19 cellular contexts compared by ENCODE assay signal in the genomic region with DNA sequence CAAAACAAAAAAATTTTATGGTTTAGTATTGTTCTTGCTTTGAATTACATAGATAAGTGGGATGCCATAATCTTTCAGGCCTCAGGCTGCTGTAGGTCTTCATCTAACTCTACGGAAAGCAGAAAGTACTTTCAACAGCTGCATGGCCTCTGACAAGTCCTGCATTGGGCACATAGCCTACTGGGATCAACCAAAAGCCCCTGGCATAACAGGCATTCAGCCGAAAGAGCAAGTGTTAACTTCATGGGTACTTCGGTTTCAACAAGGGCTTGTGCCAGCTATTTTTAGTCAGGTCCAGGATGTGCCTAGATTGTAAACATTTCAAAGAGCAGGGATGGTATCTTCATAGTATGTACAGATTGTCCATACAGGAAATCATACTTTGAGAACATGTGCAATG. TPM values are rescaled to one million over a fixed set of nuclear protein-coding genes. Genes with fewer than 3 reads are reported as not detected.
DNase-seq lines count a peak whose midpoint lies in the region; ATAC-seq and TF ChIP-seq lines count a peak whose summit lies in the region.
"Had no signal": no experiment of that assay in that cellular context is flagged by ENCODE, and none has a peak within 500 bp of the region (broad histone marks: within the 10 kb centered on the region; RNA-seq: fewer than 3 reads in every experiment).

No MANE protein-coding gene starts in this region.

- H3K9me3 ChIP-seq in right atrium auricular region (no peaks in the 10 kb centered on the region), SJCRH30 (replicated peaks) (no peaks in the 10 kb centered on the region), psoas muscle (no peaks in the 10 kb centered on the region)
- H3K9me3 ChIP-seq: BE2C, Caco-2 had no signal

- ATAC-seq in Right ventricle myocardium inferior (no peak), psoas muscle (peak; percentile 45 to 75 (median 67)), GM21786 (IDR thresholded peaks at IDR 0.05; ENCODE audit: unreplicated experiment) (no peak)
- ATAC-seq: HCT116 had no signal

- TF ChIP-seq CTCF in right atrium auricular region (IDR thresholded peaks at IDR 0.05) = no peak
- TF ChIP-seq CTCF in psoas muscle (IDR thresholded peaks at IDR 0.05) = no peak

- DNase-seq in right atrium auricular region (ENCODE audit: low spot score) = no peak
- no peak for DNase-seq in Right ventricle myocardium inferior (ENCODE audit: missing footprints)
- peak; percentile 24 to 48 for DNase-seq in SJCRH30
- peak in 1 of 2 donors; percentile 69 for DNase-seq in psoas muscle
- DNase-seq in NCI-H1436 treated with DMSO at 0.1 percent for 48 hours (lab: John Stamatoyannopoulos, UW) = no peak
- no peak for DNase-seq in SW 1271 (lab: John Stamatoyannopoulos, UW)
- DNase-seq: ACHN; BE2C; C1 segment of cervical spinal cord; Caco-2; CD4-positive, CD25-positive, alpha-beta regulatory T cell; CD8-positive, alpha-beta memory T cell; DMS79 treated with DMSO at 0.1 percent for 48 hours; GF-D8; GOT3; H7; IMR-90 had no signal

- 24 to 25% (median 24%) methylated on average over 3 of the region's 3 CpGs for WGBS in psoas muscle, 3 donors

- H3K4me3 ChIP-seq in right atrium auricular region (peak overlapping the region in 1 of 2 donors; percentile 44), SJCRH30 (no peak overlapping the region), psoas muscle (peak overlapping the region; percentile 77)

- intact Hi-C loops in Right ventricle myocardium inferior (cut with DNase I) = no loop called here
- intact Hi-C loops in psoas muscle (cut with DNase I) = loop anchor here in 1 of 2 donors (5.0 kb wide), 1 partner anchor 34 kb away; no protein-coding TSS in a partner anchor

- peaks cover 0 to 17% of the 10 kb centered on the region in 2 donors for H3K4me1 ChIP-seq in right atrium auricular region
- H3K4me1 ChIP-seq in SJCRH30 = peaks cover 9% of the 10 kb centered on the region; the same call in 1 of the 2 replicates
- H3K4me1 ChIP-seq in psoas muscle = peaks cover 29% of the 10 kb centered on the region
- H3K4me1 ChIP-seq: BE2C had no signal

- no peaks in the 10 kb centered on the region for H3K27me3 ChIP-seq in right atrium auricular region
- no peaks in the 10 kb centered on the region for H3K27me3 ChIP-seq in SJCRH30
- no peaks in the 10 kb centered on the region for H3K27me3 ChIP-seq in psoas muscle (ENCODE audit: insufficient read depth in 3 of 3, low read length in 2 of 3)

- no peaks in the 10 kb centered on the region for H3K36me3 ChIP-seq in right atrium auricular region
- no peaks in the 10 kb centered on the region for H3K36me3 ChIP-seq in SJCRH30
- H3K36me3 ChIP-seq in psoas muscle (ENCODE audit: insufficient read depth in 1 of 2, low read depth in 1 of 2) = peaks cover 0 to 14% of the 10 kb centered on the region in 2 donors
- H3K36me3 ChIP-seq: BE2C had no signal

- peak overlapping the region; percentile 18 to 79 for H3K27ac ChIP-seq in right atrium auricular region
- H3K27ac ChIP-seq in SJCRH30 = no peak overlapping the region
- peak overlapping the region; percentile 91 for H3K27ac ChIP-seq in psoas muscle

RNA-seq across cellular contexts. Expression of gene SLN, which starts 3.1 kb away (rescaled TPM):
- total RNA-seq in right atrium auricular region = 1,000 to 10,000 TPM in 1 of 2 donors, 100 to 1,000 TPM in 1; 767 to 1,160 TPM
- total RNA-seq in Right ventricle myocardium inferior = 23.2 TPM
- 0.36 TPM in 1 of 2 replicates, not detected in the other for total RNA-seq in SJCRH30 (2014; rRNA removed; shearing (Covaris generic))
- 1,000 to 10,000 TPM; 1,477 to 8,637 (median 4,141) TPM for total RNA-seq in psoas muscle
- 1,000 to 10,000 TPM in 2 of 3 donors, 100 to 1,000 TPM in 1; 475 to 3,094 (median 2,485) TPM for polyA plus RNA-seq in psoas muscle
- total RNA-seq: Caco-2; CD4-positive, CD25-positive, alpha-beta regulatory T cell; CD8-positive, alpha-beta memory T cell; H7; IMR-90 had no signal
- polyA plus RNA-seq: CD4-positive, CD25-positive, alpha-beta regulatory T cell; CD8-positive, alpha-beta memory T cell; IMR-90 had no signal

Comparison
In these comparisons a context has a peak if more than half of its experiments do, and no peak if none do; other contexts are left out.
1. RNA of gene SLN, which starts 3.1 kb away (total RNA-seq): 1,477 to 8,637 TPM in psoas muscle and 767 to 1,160 TPM in right atrium auricular region; 23.2 TPM in Right ventricle myocardium inferior (single experiment) and 0.36 TPM in SJCRH30; every median in the first group is over 10 times any median in the second.
2. DNase-seq: peak in SJCRH30 (2 of 2); none in right atrium auricular region (single experiment), Right ventricle myocardium inferior (single experiment), NCI-H1436 treated with DMSO at 0.1 percent for 48 hours (single experiment) and SW 1271 (0 of 2).
3. ATAC-seq: peak in psoas muscle (4 of 4); none in Right ventricle myocardium inferior (single experiment) and GM21786 (single experiment).